ENCODE assay signal across 14 cellular contexts in the genomic region with DNA sequence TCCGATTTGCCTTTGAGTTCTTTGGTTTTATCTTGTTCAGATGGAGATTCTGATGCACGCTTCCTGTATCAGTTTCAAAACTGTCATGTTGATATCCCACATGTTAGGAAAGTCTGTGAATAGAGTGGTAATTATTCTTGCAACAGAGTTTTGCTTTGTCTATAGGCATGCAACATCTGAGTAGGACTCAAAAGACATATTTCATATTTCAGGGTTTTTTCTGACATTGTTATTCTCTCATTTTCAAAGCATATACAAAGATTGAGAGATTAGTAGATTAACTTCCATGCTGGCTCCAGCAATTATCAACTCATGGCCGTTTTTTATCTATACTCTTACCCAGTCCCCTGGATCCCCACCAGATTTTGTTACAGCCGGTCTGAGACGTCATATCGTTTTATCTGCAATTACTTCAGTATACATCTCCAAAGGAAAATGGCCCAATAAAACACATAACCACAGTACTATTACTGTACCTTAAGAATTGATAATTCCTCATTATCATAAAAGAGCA. TPM values are rescaled to one million over a fixed set of nuclear protein-coding genes. Genes with fewer than 3 reads are reported as not detected.
DNase-seq lines count a peak whose midpoint lies in the region; ATAC-seq and TF ChIP-seq lines count a peak whose summit lies in the region.
"Had no signal": no experiment of that assay in that cellular context is flagged by ENCODE, and none has a peak within 500 bp of the region (broad histone marks: within the 10 kb centered on the region; RNA-seq: fewer than 3 reads in every experiment).

No MANE protein-coding gene starts in this region.

- whole genome bisulfite sequencing in mesenchymal stem cell = 83% methylated on average over 6 of the region's 6 CpGs

- H4K91ac ChIP-seq in mesenchymal stem cell (ENCODE audit: low read length) = no peak overlapping the region

- no peaks in the 10 kb centered on the region for H3K9me3 ChIP-seq in mesenchymal stem cell (ENCODE audit: control insufficient read depth, low read length)

- no peak overlapping the region for H2BK15ac ChIP-seq in mesenchymal stem cell (ENCODE audit: low read depth, poor library complexity, severe bottlenecking)

- ATAC-seq in foreskin keratinocyte = no peak
- ATAC-seq: stimulated activated naive B cell treated with anti-CD40 and anti-IgM and Interleukin-4, amounts not matched to agents 10 μg/mL and 1 μg/mL and 100 μg/mL, for 72 hours had no signal

- H3K4me3 ChIP-seq in mesenchymal stem cell (ENCODE audit: insufficient read depth in 1 of 2, low read depth in 1 of 2, low read length in 2 of 2) = no peak overlapping the region

- H2AFZ ChIP-seq in mesenchymal stem cell (ENCODE audit: low read depth, low read length) = no peak overlapping the region

- peaks cover 12% of the 10 kb centered on the region for H3K4me1 Mint-ChIP-seq in activated T-helper 1 cell treated with anti-CD3 and anti-CD28 coated beads, Interleukin-12 subunit alpha, Interleukin-12 subunit beta, Interleukin-2, Interleukin-4 antibody, amounts not matched to agents 30 ng/mL and 10 ng/mL and 1 ng/mL, durations not matched to agents 14 hours and 24 hours and 36 hours (ENCODE audit: low read depth)
- H3K4me1 Mint-ChIP-seq: CD4-positive, CD25-positive, alpha-beta regulatory T cell; IgD-negative memory B cell; nephron progenitor cell; stimulated activated naive B cell treated with anti-CD40 and anti-IgM and Interleukin-4, amounts not matched to agents 10 μg/mL and 1 μg/mL and 100 μg/mL, for 72 hours had no signal

- H3K36me3 ChIP-seq in mesenchymal stem cell (ENCODE audit: control insufficient read depth in 1 of 2, insufficient read depth in 2 of 2, low read depth in 1 of 2, low read length in 2 of 2) = no peaks in the 10 kb centered on the region

- H2BK5ac ChIP-seq in mesenchymal stem cell (ENCODE audit: low read depth, low read length, poor library complexity, severe bottlenecking) = no peak overlapping the region

- intact Hi-C loops in activated T-helper 1 cell treated with anti-CD3 and anti-CD28 coated beads, Interleukin-12 subunit alpha, Interleukin-12 subunit beta, Interleukin-2, Interleukin-4 antibody, amounts not matched to agents 30 ng/mL and 10 ng/mL and 1 ng/mL, durations not matched to agents 14 hours and 24 hours and 36 hours (cut with micrococcal nuclease) = loop anchor here (1.0 kb wide), 2 partner anchors 93 to 161 kb away; a partner anchor contains a TSS

- H2AK5ac ChIP-seq in mesenchymal stem cell (ENCODE audit: low read length, severe bottlenecking) = no peak overlapping the region

- H3K14ac ChIP-seq in mesenchymal stem cell (ENCODE audit: low read length in 2 of 2) = no peak overlapping the region

- H3K27me3 ChIP-seq in mesenchymal stem cell (ENCODE audit: control insufficient read depth in 1 of 2, insufficient read depth in 1 of 2, low read length in 2 of 2) (peaks cover 0 to 22% of the 10 kb centered on the region in 2 experiments), foreskin keratinocyte (peaks cover 43% of the 10 kb centered on the region)

- no peaks in the 10 kb centered on the region for H3K79me1 ChIP-seq in mesenchymal stem cell (replicated peaks; ENCODE audit: low read length, poor library complexity, severe bottlenecking)

- H3K4me3 Mint-ChIP-seq in activated T-helper 1 cell treated with anti-CD3 and anti-CD28 coated beads, Interleukin-12 subunit alpha, Interleukin-12 subunit beta, Interleukin-2, Interleukin-4 antibody, amounts not matched to agents 30 ng/mL and 10 ng/mL and 1 ng/mL, durations not matched to agents 14 hours and 24 hours and 36 hours = no peak overlapping the region
- H3K4me3 Mint-ChIP-seq: CD4-positive, CD25-positive, alpha-beta regulatory T cell; IgD-negative memory B cell; nephron progenitor cell; stimulated activated naive B cell treated with anti-CD40 and anti-IgM and Interleukin-4, amounts not matched to agents 10 μg/mL and 1 μg/mL and 100 μg/mL, for 72 hours had no signal

- H3K36me3 Mint-ChIP-seq in activated T-helper 1 cell treated with anti-CD3 and anti-CD28 coated beads, Interleukin-12 subunit alpha, Interleukin-12 subunit beta, Interleukin-2, Interleukin-4 antibody, amounts not matched to agents 30 ng/mL and 10 ng/mL and 1 ng/mL, durations not matched to agents 14 hours and 24 hours and 36 hours (ENCODE audit: low read depth) = no peaks in the 10 kb centered on the region
- H3K36me3 Mint-ChIP-seq: CD4-positive, CD25-positive, alpha-beta regulatory T cell; IgD-negative memory B cell; stimulated activated naive B cell treated with anti-CD40 and anti-IgM and Interleukin-4, amounts not matched to agents 10 μg/mL and 1 μg/mL and 100 μg/mL, for 72 hours had no signal

- H3K9me3 Mint-ChIP-seq in activated T-helper 1 cell treated with anti-CD3 and anti-CD28 coated beads, Interleukin-12 subunit alpha, Interleukin-12 subunit beta, Interleukin-2, Interleukin-4 antibody, amounts not matched to agents 30 ng/mL and 10 ng/mL and 1 ng/mL, durations not matched to agents 14 hours and 24 hours and 36 hours = no peaks in the 10 kb centered on the region
- H3K9me3 Mint-ChIP-seq: IgD-negative memory B cell; nephron progenitor cell; stimulated activated naive B cell treated with anti-CD40 and anti-IgM and Interleukin-4, amounts not matched to agents 10 μg/mL and 1 μg/mL and 100 μg/mL, for 72 hours had no signal

- no peak overlapping the region for H3K23ac ChIP-seq in mesenchymal stem cell (ENCODE audit: low read length in 2 of 2)

- no peak for TF ChIP-seq CTCF in foreskin keratinocyte (conservative IDR thresholded peaks at IDR 0.05)

- H4K8ac ChIP-seq in mesenchymal stem cell (ENCODE audit: low read length) = no peak overlapping the region

- H3K27me3 Mint-ChIP-seq in activated T-helper 1 cell treated with anti-CD3 and anti-CD28 coated beads, Interleukin-12 subunit alpha, Interleukin-12 subunit beta, Interleukin-2, Interleukin-4 antibody, amounts not matched to agents 30 ng/mL and 10 ng/mL and 1 ng/mL, durations not matched to agents 14 hours and 24 hours and 36 hours (ENCODE audit: insufficient read depth) = peaks cover 24% of the 10 kb centered on the region

- H3K27ac Mint-ChIP-seq in activated T-helper 1 cell treated with anti-CD3 and anti-CD28 coated beads, Interleukin-12 subunit alpha, Interleukin-12 subunit beta, Interleukin-2, Interleukin-4 antibody, amounts not matched to agents 30 ng/mL and 10 ng/mL and 1 ng/mL, durations not matched to agents 14 hours and 24 hours and 36 hours = peak overlapping the region; percentile 45
- H3K27ac Mint-ChIP-seq: CD4-positive, CD25-positive, alpha-beta regulatory T cell; IgD-negative memory B cell; nephron progenitor cell; stimulated activated naive B cell treated with anti-CD40 and anti-IgM and Interleukin-4, amounts not matched to agents 10 μg/mL and 1 μg/mL and 100 μg/mL, for 72 hours had no signal

- peaks cover 10% of the 10 kb centered on the region for H3K4me1 ChIP-seq in mesenchymal stem cell (ENCODE audit: control insufficient read depth, insufficient read depth, low read depth, low read length)
- H3K4me1 ChIP-seq in foreskin keratinocyte = no peaks in the 10 kb centered on the region

- H3K27ac ChIP-seq in mesenchymal stem cell (ENCODE audit: low read length, poor library complexity, severe bottlenecking) = no peak overlapping the region
- no peak overlapping the region for H3K27ac ChIP-seq in foreskin keratinocyte

- no peak overlapping the region for H2BK120ac ChIP-seq in mesenchymal stem cell (ENCODE audit: low read depth, low read length)

- no peak overlapping the region for H3K18ac ChIP-seq in mesenchymal stem cell (ENCODE audit: low read depth in 1 of 2, low read length in 2 of 2)

- no peak overlapping the region for H2BK12ac ChIP-seq in mesenchymal stem cell (ENCODE audit: low read length in 2 of 2)

- no peak overlapping the region for H3K4ac ChIP-seq in mesenchymal stem cell (ENCODE audit: low read depth in 1 of 2, low read length in 2 of 2)

- DNase-seq in SIG-M5 treated with dmso at 0.1 percent for 504 hours (lab: John Stamatoyannopoulos, UW; ENCODE audit: unreplicated experiment) (peak; percentile 40), SIG-M5 (lab: John Stamatoyannopoulos, UW) (no peak), MV-4-11 (lab: John Stamatoyannopoulos, UW) (peak; percentile 75), mesenchymal stem cell (peak; percentile 31), HT-29 (ENCODE audit: low spot score) (no peak), foreskin keratinocyte (no peak), superior temporal gyrus (ENCODE audit: extremely low spot score) (no peak)
- no peak for DNase-seq in activated T-helper 1 cell treated with anti-CD3 and anti-CD28 coated beads, Interleukin-12 subunit alpha, Interleukin-12 subunit beta, Interleukin-2, Interleukin-4 antibody, amounts not matched to agents 30 ng/mL and 10 ng/mL and 1 ng/mL, durations not matched to agents 14 hours and 24 hours and 36 hours (ENCODE audit: low spot score)
- DNase-seq: CD4-positive, CD25-positive, alpha-beta regulatory T cell; mammary epithelial cell; NCI-H1105 treated with DMSO at 0.1 percent for 48 hours; nephron progenitor cell; stimulated activated naive B cell treated with anti-CD40 and anti-IgM and Interleukin-4, amounts not matched to agents 10 μg/mL and 1 μg/mL and 100 μg/mL, for 72 hours had no signal

- no peak overlapping the region for H3K9ac ChIP-seq in mesenchymal stem cell (ENCODE audit: low read length)

- H3K4me2 ChIP-seq in mesenchymal stem cell (ENCODE audit: low read length, poor library complexity, severe bottlenecking) = no peak overlapping the region

RNA-seq across cellular contexts. Expression of a gene that starts 22.4 kb away (rescaled TPM):
- 0.12 TPM in 1 of 2 replicates, not detected in the other for total RNA-seq in activated T-helper 1 cell treated with anti-CD3 and anti-CD28 coated beads, Interleukin-12 subunit alpha, Interleukin-12 subunit beta, Interleukin-2, Interleukin-4 antibody, amounts not matched to agents 30 ng/mL and 10 ng/mL and 1 ng/mL, durations not matched to agents 14 hours and 24 hours and 36 hours
- 8.3 TPM for polyA plus RNA-seq in mesenchymal stem cell (2013, experiment 1 of 2)
- polyA plus RNA-seq in mesenchymal stem cell (2013, experiment 2 of 2) = 8.1 TPM
- 25.9 and 28.9 TPM in 2 replicates for total RNA-seq in HT-29 (2014; rRNA removed; shearing (Covaris generic))
- total RNA-seq in foreskin keratinocyte = 0.04 and 0.07 TPM in 2 replicates
- not detected in 2 replicates for polyA plus RNA-seq in foreskin keratinocyte
- total RNA-seq: CD4-positive, CD25-positive, alpha-beta regulatory T cell had no signal
- polyA plus RNA-seq: CD4-positive, CD25-positive, alpha-beta regulatory T cell; IgD-negative memory B cell had no signal

Comparison
In these comparisons a context has a peak if more than half of its experiments do, and no peak if none do; other contexts are left out.
1. DNase-seq: peak in SIG-M5 treated with dmso at 0.1 percent for 504 hours (single experiment), MV-4-11 (single experiment) and mesenchymal stem cell (single experiment); none in SIG-M5 (single experiment), activated T-helper 1 cell treated with anti-CD3 and anti-CD28 coated beads, Interleukin-12 subunit alpha, Interleukin-12 subunit beta, Interleukin-2, Interleukin-4 antibody, amounts not matched to agents 30 ng/mL and 10 ng/mL and 1 ng/mL, durations not matched to agents 14 hours and 24 hours and 36 hours (single experiment), HT-29 (single experiment), foreskin keratinocyte (0 of 2) and superior temporal gyrus (single experiment).
2. RNA of a gene that starts 22.4 kb away (total RNA-seq): 25.9 to 28.9 TPM in HT-29; 0.04 to 0.07 TPM in foreskin keratinocyte and 0.12 TPM in activated T-helper 1 cell treated with anti-CD3 and anti-CD28 coated beads, Interleukin-12 subunit alpha, Interleukin-12 subunit beta, Interleukin-2, Interleukin-4 antibody, amounts not matched to agents 30 ng/mL and 10 ng/mL and 1 ng/mL, durations not matched to agents 14 hours and 24 hours and 36 hours; every median in the first group is over 10 times any median in the second.